ENCODE assay signal across 8 cellular contexts in the genomic region with DNA sequence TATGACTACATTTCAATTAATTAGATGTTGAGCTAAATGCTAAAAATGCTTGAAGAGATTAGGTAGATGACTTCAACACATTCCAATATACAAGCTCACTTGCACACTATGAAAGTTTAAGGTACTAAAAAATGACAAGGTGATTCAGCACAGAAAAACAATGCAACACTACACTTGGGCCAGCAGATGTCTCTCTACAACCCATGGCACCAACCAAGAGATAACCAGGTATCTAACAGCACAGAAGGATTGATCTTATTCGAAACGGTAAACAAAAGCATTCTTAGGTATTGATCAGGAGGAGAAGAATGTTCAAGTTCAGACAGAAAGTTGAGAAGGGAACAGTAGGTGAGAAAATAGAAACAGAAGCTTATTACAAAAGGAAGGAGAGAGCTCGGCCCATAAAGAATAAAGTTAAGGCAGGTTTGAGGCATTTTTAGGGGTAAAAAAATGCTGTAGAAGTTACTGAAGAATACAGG.
DNase-seq lines count a peak whose midpoint lies in the region; ATAC-seq lines count a peak whose summit lies in the region.

No MANE protein-coding gene starts in this region.

- H3K4me1 ChIP-seq in muscle layer of duodenum (ENCODE audit: control insufficient read depth in 1 of 2, insufficient read depth in 2 of 2, low read length in 2 of 2), result peaks cover 12 to 35% of the 10 kb centered on the region in 2 donors

- no peaks in the 10 kb centered on the region for H3K9me3 ChIP-seq in muscle layer of duodenum (ENCODE audit: control insufficient read depth in 1 of 2, low read length in 2 of 2)

- H3K36me3 ChIP-seq in muscle layer of duodenum (ENCODE audit: control insufficient read depth in 1 of 2, insufficient read depth in 2 of 2, low read length in 2 of 2), result peaks cover 0 to 5% of the 10 kb centered on the region in 2 donors

- DNase-seq in activated CD8-positive, alpha-beta memory T cell treated with anti-CD3 and anti-CD28 coated beads for 24 hours, result peak; percentile 49
- no peak for DNase-seq in activated CD8-positive, alpha-beta memory T cell treated with anti-CD3 and anti-CD28 coated beads, Interleukin-2, amount 50 U/mL, for 48 hours
- DNase-seq in NCI-H82 treated with DMSO at 0.1 percent for 48 hours (lab: John Stamatoyannopoulos, UW; ENCODE audit: unreplicated experiment) (peak; percentile 27), dermis blood vessel endothelial cell (peak; percentile 70)
- DNase-seq in stimulated activated CD4-positive, alpha-beta T cell treated with anti-CD3 and anti-CD28 coated beads, Interleukin-4, amount 100 ng/mL, for 1 hour, result no peak

- no peak overlapping the region for H3K4me3 ChIP-seq in muscle layer of duodenum (ENCODE audit: low read depth in 1 of 2, low read length in 2 of 2)

- H3K27me3 ChIP-seq in muscle layer of duodenum (ENCODE audit: low read depth, low read length), result no peaks in the 10 kb centered on the region

- peak; percentile 83 for ATAC-seq in HG03095 (IDR thresholded peaks at IDR 0.05; ENCODE audit: unreplicated experiment)
- ATAC-seq in HG02852 (IDR thresholded peaks at IDR 0.05; ENCODE audit: unreplicated experiment), result no peak

- peak overlapping the region; percentile 1 for H3K27ac ChIP-seq in muscle layer of duodenum (ENCODE audit: low read length)

Comparison
In these comparisons a context has a peak if more than half of its experiments do, and no peak if none do; other contexts are left out.
1. DNase-seq: peak in activated CD8-positive, alpha-beta memory T cell treated with anti-CD3 and anti-CD28 coated beads for 24 hours (single experiment), NCI-H82 treated with DMSO at 0.1 percent for 48 hours (single experiment) and dermis blood vessel endothelial cell (single experiment); none in activated CD8-positive, alpha-beta memory T cell treated with anti-CD3 and anti-CD28 coated beads, Interleukin-2, amount 50 U/mL, for 48 hours (single experiment) and stimulated activated CD4-positive, alpha-beta T cell treated with anti-CD3 and anti-CD28 coated beads, Interleukin-4, amount 100 ng/mL, for 1 hour (single experiment).